11 cellular contexts compared by ENCODE assay signal in the genomic region with DNA sequence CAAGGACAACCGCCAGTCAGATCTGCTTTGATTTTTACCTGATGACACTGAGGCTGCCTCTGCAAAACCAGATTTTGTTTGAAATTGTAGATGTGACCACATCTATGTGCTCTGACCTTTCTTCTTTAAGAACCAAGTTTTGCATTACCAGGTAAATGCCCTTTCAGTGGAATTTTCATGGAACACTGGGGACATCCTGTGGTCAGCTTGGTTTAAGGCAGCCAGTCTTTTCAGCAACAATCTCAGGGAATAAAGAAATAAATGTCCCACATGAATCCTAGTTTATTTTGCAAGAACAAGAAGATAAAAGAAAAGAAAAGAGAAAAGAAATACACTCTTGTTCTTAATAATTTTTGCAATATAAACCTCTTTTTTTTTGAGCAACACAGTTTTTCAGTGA.
DNase-seq lines count a peak whose midpoint lies in the region; ATAC-seq and TF ChIP-seq lines count a peak whose summit lies in the region.
"Had no signal": no experiment of that assay in that cellular context is flagged by ENCODE, and none has a peak within 500 bp of the region (broad histone marks: within the 10 kb centered on the region; RNA-seq: fewer than 3 reads in every experiment).

No MANE protein-coding gene starts in this region.

- WGBS in heart left ventricle, 4 donors = 54 to 65% (median 60%) methylated on average over 1 of the region's 1 CpG
- 65% methylated on average over 1 of the region's 1 CpG for WGBS in hepatocyte (ENCODE audit: low lambda C conversion rate, missing lambda C conversion rate)

- H3K4me3 ChIP-seq in heart left ventricle (no peak overlapping the region), hepatocyte (no peak overlapping the region)

- no peak for TF ChIP-seq POLR2A in heart left ventricle (IDR thresholded peaks at IDR 0.05)

- H3K36me3 ChIP-seq in heart left ventricle (no peaks in the 10 kb centered on the region), hepatocyte (replicated peaks; ENCODE audit: insufficient read depth, low read depth) (no peaks in the 10 kb centered on the region)

- peaks cover 0 to 67% (median 4%) of the 10 kb centered on the region in 9 donors for H3K27me3 ChIP-seq in heart left ventricle
- H3K27me3 ChIP-seq in hepatocyte = no peaks in the 10 kb centered on the region

- H3K9me3 ChIP-seq in heart left ventricle (no peaks in the 10 kb centered on the region), hepatocyte (ENCODE audit: low read depth) (no peaks in the 10 kb centered on the region)

- peaks cover 5% of the 10 kb centered on the region for H3K27me3 Mint-ChIP-seq in type B pancreatic cell

- no peaks in the 10 kb centered on the region for H3K9me3 Mint-ChIP-seq in type B pancreatic cell
- H3K9me3 Mint-ChIP-seq: stimulated activated naive CD8-positive, alpha-beta T cell treated with anti-CD3 and anti-CD28 coated beads, Interleukin-15, Interleukin-2, amounts not matched to agents 100 ng/mL and 50 ng/mL, for 24 hours had no signal

- peak in 7 of 12 donors; percentile 11 to 30 (median 17) for TF ChIP-seq CTCF in heart left ventricle (IDR thresholded peaks at IDR 0.05)
- TF ChIP-seq CTCF in hepatocyte (IDR thresholded peaks at IDR 0.05; ENCODE audit: poor library complexity) = peak; percentile 60
- TF ChIP-seq CTCF in type B pancreatic cell (conservative IDR thresholded peaks at IDR 0.05) = peak; percentile 81

- no peaks in the 10 kb centered on the region for H3K9me2 ChIP-seq in hepatocyte (replicated peaks; ENCODE audit: insufficient read depth)

- ATAC-seq in heart left ventricle (no peak), Right ventricle myocardium superior (ENCODE audit: poor library complexity) (no peak), GM21515 (IDR thresholded peaks at IDR 0.05; ENCODE audit: unreplicated experiment) (no peak)

- H3K4me2 ChIP-seq in hepatocyte = no peak overlapping the region

- H4K20me1 ChIP-seq in hepatocyte (ENCODE audit: insufficient read depth, poor library complexity, severe bottlenecking) = no peaks in the 10 kb centered on the region

- H3K27ac ChIP-seq in heart left ventricle (no peak overlapping the region), hepatocyte (no peak overlapping the region)

- no peaks in the 10 kb centered on the region for H3K79me2 ChIP-seq in hepatocyte

- H3K27ac Mint-ChIP-seq in type B pancreatic cell = no peak overlapping the region
- H3K27ac Mint-ChIP-seq: stimulated activated naive CD8-positive, alpha-beta T cell treated with anti-CD3 and anti-CD28 coated beads, Interleukin-15, Interleukin-2, amounts not matched to agents 100 ng/mL and 50 ng/mL, for 24 hours had no signal

- DNase-seq in heart left ventricle (no peak), Right ventricle myocardium superior (no peak), RPMI8226 (peak; percentile 7), hepatocyte (ENCODE audit: low spot score) (peak; percentile 27), type B pancreatic cell (ENCODE audit: extremely low spot score, unreplicated experiment) (no peak), ureter (ENCODE audit: low spot score) (no peak)
- DNase-seq in stimulated activated CD4-positive, alpha-beta T cell treated with anti-CD3 and anti-CD28 coated beads, Interleukin-2, amount 100 ng/mL, for 48 hours = no peak
- DNase-seq: GF-D8, islet precursor cell had no signal

- H3K4me1 Mint-ChIP-seq in type B pancreatic cell (ENCODE audit: unreplicated experiment) = peaks cover 5% of the 10 kb centered on the region

- intact Hi-C loops in heart left ventricle (cut with DNase I) = no loop called here
- intact Hi-C loops in Right ventricle myocardium superior (cut with DNase I) = no loop called here

- no peak overlapping the region for H3K4me3 Mint-ChIP-seq in type B pancreatic cell
- H3K4me3 Mint-ChIP-seq: stimulated activated naive CD8-positive, alpha-beta T cell treated with anti-CD3 and anti-CD28 coated beads, Interleukin-15, Interleukin-2, amounts not matched to agents 100 ng/mL and 50 ng/mL, for 24 hours had no signal

- H2AFZ ChIP-seq in hepatocyte = no peak overlapping the region

- H3K4me1 ChIP-seq in heart left ventricle (no peaks in the 10 kb centered on the region), hepatocyte (ENCODE audit: insufficient read depth) (no peaks in the 10 kb centered on the region)

- H3K36me3 Mint-ChIP-seq in type B pancreatic cell = no peaks in the 10 kb centered on the region

Comparison
In these comparisons a context has a peak if more than half of its experiments do, and no peak if none do; other contexts are left out.
1. DNase-seq: peak in RPMI8226 (single experiment) and hepatocyte (single experiment); none in heart left ventricle (0 of 5), Right ventricle myocardium superior (single experiment), type B pancreatic cell (single experiment), ureter (single experiment) and stimulated activated CD4-positive, alpha-beta T cell treated with anti-CD3 and anti-CD28 coated beads, Interleukin-2, amount 100 ng/mL, for 48 hours (0 of 2).
2. CTCF ChIP-seq: peak in every context shown above with its lines; median percentile 81 in type B pancreatic cell; 60 in hepatocyte; 17 in heart left ventricle.